9 cellular contexts compared by ENCODE assay signal in genomic region chr11:128412847-128413791, GRCh38.
DNase-seq lines count a peak whose midpoint lies in the region; ATAC-seq, FAIRE-seq and TF ChIP-seq lines count a peak whose summit lies in the region.
"Had no signal": no experiment of that assay in that cellular context is flagged by ENCODE, and none has a peak within 500 bp of the region (broad histone marks: within the 10 kb centered on the region; RNA-seq: fewer than 3 reads in every experiment).

No MANE protein-coding gene starts in this region.

- H3K27me3 ChIP-seq in GM06990 (replicated peaks; ENCODE audit: control insufficient read depth, insufficient read depth, low read length) (no peaks in the 10 kb centered on the region), SJSA1 (replicated peaks) (no peaks in the 10 kb centered on the region)

- peak; percentile 98 for FAIRE-seq in GM19239 (lab: Jason Lieb, UNC)

- TF ChIP-seq CTCF in GM06990 (IDR thresholded peaks at IDR 0.05; ENCODE audit: insufficient read depth, low read length, poor library complexity, severe bottlenecking) (no peak), omental fat pad (IDR thresholded peaks at IDR 0.05) (no peak)

- ATAC-seq in HG02943 (IDR thresholded peaks at IDR 0.05; ENCODE audit: low read depth, unreplicated experiment), result peak; percentile 83
- ATAC-seq in omental fat pad (ENCODE audit: low FRiP score), result no peak

- no peaks in the 10 kb centered on the region for H3K9me3 ChIP-seq in SJSA1 (replicated peaks)

- peak overlapping the region; percentile 47 for H3K27ac ChIP-seq in SJSA1

- DNase-seq in GM06990 (ENCODE audit: extremely low read depth, insufficient read length), result peak; percentile 42
- peak; percentile 26 for DNase-seq in GM19239 (ENCODE audit: insufficient read length, low spot score)
- peak in 1 of 2 experiments; percentile 39 for DNase-seq in SJSA1 (ENCODE audit: low read depth in 1 of 2, low spot score in 2 of 2)
- no peak for DNase-seq in omental fat pad (ENCODE audit: low spot score)
- no peak for DNase-seq in NCI-H510A (lab: John Stamatoyannopoulos, UW)
- no peak for DNase-seq in NCI-H2171 treated with DMSO at 0.1 percent for 48 hours (lab: John Stamatoyannopoulos, UW)
- DNase-seq in cerebellar nuclear complex (lab: John Stamatoyannopoulos, UW), result no peak
- DNase-seq: hypothalamus had no signal

- H3K4me1 ChIP-seq in SJSA1 (replicated peaks), result peaks cover 59% of the 10 kb centered on the region

- H3K36me3 ChIP-seq in GM06990 (ENCODE audit: control insufficient read depth, insufficient read depth, low read length) (no peaks in the 10 kb centered on the region), SJSA1 (no peaks in the 10 kb centered on the region)

- H3K4me3 ChIP-seq in GM06990 (replicated peaks; ENCODE audit: low read depth, low read length), result peak overlapping the region; percentile 54
- no peak overlapping the region for H3K4me3 ChIP-seq in SJSA1

Comparison
In these comparisons a context has a peak if more than half of its experiments do, and no peak if none do; other contexts are left out.
1. DNase-seq: peak in GM06990 (single experiment) and GM19239 (single experiment); none in omental fat pad (single experiment), NCI-H510A (single experiment), NCI-H2171 treated with DMSO at 0.1 percent for 48 hours (single experiment) and cerebellar nuclear complex (0 of 2).